8 cellular contexts compared by ENCODE assay signal in genomic region chr5:107669543-107670027, GRCh38. TPM values are rescaled to one million over a fixed set of nuclear protein-coding genes. Genes with fewer than 3 reads are reported as not detected.
DNase-seq lines count a peak whose midpoint lies in the region; ATAC-seq, FAIRE-seq and TF ChIP-seq lines count a peak whose summit lies in the region.

No MANE protein-coding gene starts in this region.

- no peak for FAIRE-seq in urothelium cell line (lab: Jason Lieb, UNC)

- H3K9me3 Mint-ChIP-seq in activated naive CD4-positive, alpha-beta T cell treated with anti-CD3 and anti-CD28 coated beads for 36 hours, result no peaks in the 10 kb centered on the region
- H3K9me3 Mint-ChIP-seq in endothelial cell (ENCODE audit: unreplicated experiment), result no peaks in the 10 kb centered on the region

- H3K4me1 ChIP-seq in mucosa of descending colon (ENCODE audit: low read depth), result peaks cover 10% of the 10 kb centered on the region

- H3K27me3 Mint-ChIP-seq in activated naive CD4-positive, alpha-beta T cell treated with anti-CD3 and anti-CD28 coated beads for 36 hours (ENCODE audit: low read depth), result peaks cover 62% of the 10 kb centered on the region
- peaks cover 18% of the 10 kb centered on the region for H3K27me3 Mint-ChIP-seq in endothelial cell (ENCODE audit: unreplicated experiment)

- peaks cover 29% of the 10 kb centered on the region for H3K4me1 Mint-ChIP-seq in activated naive CD4-positive, alpha-beta T cell treated with anti-CD3 and anti-CD28 coated beads for 36 hours (ENCODE audit: low read depth)
- peaks cover 11% of the 10 kb centered on the region for H3K4me1 Mint-ChIP-seq in endothelial cell (ENCODE audit: unreplicated experiment)

- intact Hi-C loops in activated naive CD4-positive, alpha-beta T cell treated with anti-CD3 and anti-CD28 coated beads for 36 hours (cut with micrococcal nuclease), result loop anchor here (5.0 kb wide), 4 partner anchors 407 to 713 kb away; partner anchors contain the start of gene FBXL17
- intact Hi-C loops in mucosa of descending colon (cut with DNase I, micrococcal nuclease), result no loop called here

- TF ChIP-seq CTCF in endothelial cell (IDR thresholded peaks at IDR 0.05; ENCODE audit: unreplicated experiment) (no peak), mucosa of descending colon (IDR thresholded peaks at IDR 0.05) (no peak)

- H3K4me3 ChIP-seq in mucosa of descending colon, result peak overlapping the region; percentile 37

- no peak overlapping the region for H3K27ac Mint-ChIP-seq in activated naive CD4-positive, alpha-beta T cell treated with anti-CD3 and anti-CD28 coated beads for 36 hours
- H3K27ac Mint-ChIP-seq in endothelial cell (ENCODE audit: unreplicated experiment), result peak overlapping the region; percentile 84

- no peaks in the 10 kb centered on the region for H3K36me3 ChIP-seq in mucosa of descending colon (ENCODE audit: low read depth)

- no peaks in the 10 kb centered on the region for H3K9me3 ChIP-seq in mucosa of descending colon

- no peaks in the 10 kb centered on the region for H3K36me3 Mint-ChIP-seq in activated naive CD4-positive, alpha-beta T cell treated with anti-CD3 and anti-CD28 coated beads for 36 hours (ENCODE audit: low read depth)
- H3K36me3 Mint-ChIP-seq in endothelial cell (ENCODE audit: low read depth, unreplicated experiment), result no peaks in the 10 kb centered on the region

- no peak for DNase-seq in activated naive CD4-positive, alpha-beta T cell treated with anti-CD3 and anti-CD28 coated beads for 36 hours
- DNase-seq in activated naive CD4-positive, alpha-beta T cell (lab: John Stamatoyannopoulos, UW), result no peak
- DNase-seq in SHP77 treated with DMSO at 0.1 percent for 48 hours (lab: John Stamatoyannopoulos, UW) (peak; percentile 35), endothelial cell (ENCODE audit: low spot score) (peak; percentile 52), mucosa of descending colon (peak; percentile 51 to 66 (median 55)), urothelium cell line (ENCODE audit: low spot score) (peak; percentile 19), GDM1 (lab: John Stamatoyannopoulos, UW) (no peak)
- DNase-seq in stimulated activated CD4-positive, alpha-beta T cell treated with anti-CD3 and anti-CD28 coated beads, Interleukin-4, amount 100 ng/mL, for 4 hours, result no peak

- CTCF ChIA-PET in activated naive CD4-positive, alpha-beta T cell treated with anti-CD3 and anti-CD28 coated beads for 36 hours (lab: Charles Lee), result no interaction called here

- H3K4me3 Mint-ChIP-seq in activated naive CD4-positive, alpha-beta T cell treated with anti-CD3 and anti-CD28 coated beads for 36 hours, result peak overlapping the region; percentile 43
- peak overlapping the region; percentile 94 for H3K4me3 Mint-ChIP-seq in endothelial cell (ENCODE audit: unreplicated experiment)

- ATAC-seq in mucosa of descending colon, result no peak

RNA-seq across cellular contexts. Expression of gene EFNA5, which starts 1.2 kb away (rescaled TPM):
- not detected for total RNA-seq in activated naive CD4-positive, alpha-beta T cell treated with anti-CD3 and anti-CD28 coated beads for 36 hours
- total RNA-seq in endothelial cell (ENCODE audit: unreplicated experiment), result 8.8 TPM
- 10 to 100 TPM; 12.7 to 14.4 (median 14.3) TPM for total RNA-seq in mucosa of descending colon

Comparison
In these comparisons a context has a peak if more than half of its experiments do, and no peak if none do; other contexts are left out.
1. DNase-seq: peak in SHP77 treated with DMSO at 0.1 percent for 48 hours (single experiment), endothelial cell (single experiment), mucosa of descending colon (3 of 3) and urothelium cell line (single experiment); none in activated naive CD4-positive, alpha-beta T cell treated with anti-CD3 and anti-CD28 coated beads for 36 hours (single experiment), activated naive CD4-positive, alpha-beta T cell (0 of 4), GDM1 (single experiment) and stimulated activated CD4-positive, alpha-beta T cell treated with anti-CD3 and anti-CD28 coated beads, Interleukin-4, amount 100 ng/mL, for 4 hours (0 of 2).